8 cellular contexts compared by ENCODE assay signal in genomic region chr16:11851301-11852091, GRCh38. TPM values are rescaled to one million over a fixed set of nuclear protein-coding genes. Genes with fewer than 3 reads are reported as not detected.
DNase-seq lines count a peak whose midpoint lies in the region; ATAC-seq and TF ChIP-seq lines count a peak whose summit lies in the region.

RSL1D1 (minus strand) TSS chr16:11851542; CDS start chr16:11851512, 30 bp downstream.

- H3K27ac ChIP-seq in fibroblast of lung (ENCODE audit: insufficient read depth, low read length), result peak within 1 kb of the TSS; percentile 86

- ATAC-seq in natural killer cell, result peak; percentile 80 to 91 (median 85)

- no peaks in the 10 kb centered on the region for H3K9me3 ChIP-seq in fibroblast of lung (ENCODE audit: control insufficient read depth, insufficient read depth, low read depth, low read length)

- no peaks in the 10 kb centered on the region for H4K20me1 ChIP-seq in fibroblast of lung (ENCODE audit: control insufficient read depth, extremely low read depth, insufficient read depth, low read length)

- no peaks in the 10 kb centered on the region for H3K36me3 Mint-ChIP-seq in natural killer cell

- H3K9ac ChIP-seq in fibroblast of lung (ENCODE audit: insufficient read depth, low read length), result peak within 1 kb of the TSS; percentile 89

- no peaks in the 10 kb centered on the region for H3K27me3 Mint-ChIP-seq in natural killer cell (ENCODE audit: low read depth in 2 of 2)

- peak within 1 kb of the TSS; percentile 96 for H2AFZ ChIP-seq in fibroblast of lung (ENCODE audit: low read length)

- H3K79me2 ChIP-seq in fibroblast of lung (ENCODE audit: control insufficient read depth, insufficient read depth, low read length), result peaks cover 73% of the 10 kb centered on the region

- H3K4me1 ChIP-seq in fibroblast of lung (ENCODE audit: control insufficient read depth, extremely low read depth, insufficient read depth, low read length), result no peaks in the 10 kb centered on the region

- intact Hi-C loops in natural killer cell (cut with micrococcal nuclease), result loop anchor here (1.0 to 10.0 kb wide), 4 partner anchors 63 to 123 kb away; partner anchors contain the start of genes GSPT1, SNX29 and TXNDC11

- peak within 1 kb of the TSS; percentile 99 for H3K4me3 Mint-ChIP-seq in natural killer cell

- no peaks in the 10 kb centered on the region for H3K9me3 Mint-ChIP-seq in natural killer cell

- TF ChIP-seq CTCF in LNCaP clone FGC (IDR thresholded peaks at IDR 0.05; ENCODE audit: control insufficient read depth, extremely low read depth, insufficient read depth) (no peak), fibroblast of lung (conservative IDR thresholded peaks at IDR 0.05 in 1 of 2, IDR thresholded peaks at IDR 0.05 in 1 of 2; ENCODE audit: low read depth in 1 of 2, low read length in 2 of 2) (no peak), natural killer cell (IDR thresholded peaks at IDR 0.05) (no peak)

- H3K27ac Mint-ChIP-seq in natural killer cell, result peak within 1 kb of the TSS; percentile 97 to 98

- H3K4me2 ChIP-seq in fibroblast of lung (ENCODE audit: extremely low read depth, insufficient read depth, low read length), result peak within 1 kb of the TSS; percentile 92

- H3K27me3 ChIP-seq in fibroblast of lung (ENCODE audit: control insufficient read depth, insufficient read depth, low read length), result no peaks in the 10 kb centered on the region

- DNase-seq in EL (peak; percentile 93), H4 (ENCODE audit: low spot score) (peak; percentile 87), LNCaP clone FGC (ENCODE audit: low read depth) (peak; percentile 73), RPMI8226 (peak; percentile 97), fibroblast of lung (ENCODE audit: low read depth in 2 of 2) (peak; percentile 87 to 93), natural killer cell (peak; percentile 98)
- peak; percentile 84 to 92 for DNase-seq in activated T-helper 1 cell treated with anti-CD3 and anti-CD28 coated beads, Interleukin-2, amount 50 U/mL, for 16 hours (ENCODE audit: low read depth in 1 of 2, low spot score in 1 of 2)
- peak; percentile 86 to 97 (median 89) for DNase-seq in stimulated activated naive CD4-positive, alpha-beta T cell (lab: John Stamatoyannopoulos, UW)

- H3K4me3 ChIP-seq in LNCaP clone FGC (ENCODE audit: low read depth, low read length), result peak within 1 kb of the TSS; percentile 78
- H3K4me3 ChIP-seq in fibroblast of lung (replicated peaks in 1 of 4; ENCODE audit: control extremely low read depth in 1 of 4, insufficient read depth in 1 of 4, low read depth in 3 of 4, low read length in 4 of 4), result peak within 1 kb of the TSS; percentile 56 to 98 (median 94)

- no peaks in the 10 kb centered on the region for H3K36me3 ChIP-seq in fibroblast of lung (ENCODE audit: control insufficient read depth, insufficient read depth, low read length)

- peaks cover 44 to 47% of the 10 kb centered on the region in 2 donors for H3K4me1 Mint-ChIP-seq in natural killer cell

RNA-seq across cellular contexts. Expression of gene RSL1D1, which starts in this region (rescaled TPM):
- 242 and 250 TPM in 2 replicates for total RNA-seq in H4 (2014; rRNA removed; shearing (Covaris generic))
- total RNA-seq in fibroblast of lung (40.5 and 56.2 TPM in 2 replicates), natural killer cell (100 to 1,000 TPM in 1 of 3 donors, 10 to 100 TPM in 2; 66.3 to 102 (median 99.1) TPM)
- 153 and 158 TPM in 2 replicates for polyA plus RNA-seq in fibroblast of lung
- polyA plus RNA-seq in fibroblast of lung (2012), result 100 and 104 TPM in 2 replicates
- 3.1 and 6.7 TPM in 2 replicates for polyA minus RNA-seq in fibroblast of lung (ENCODE audit: low replicate concordance)

Comparison
In these comparisons a context has a peak if more than half of its experiments do, and no peak if none do; other contexts are left out.
1. Peak in every context shown above with its lines: DNase-seq, ATAC-seq, H3K4me3 ChIP-seq and H3K27ac ChIP-seq.